In the genomic region with DNA sequence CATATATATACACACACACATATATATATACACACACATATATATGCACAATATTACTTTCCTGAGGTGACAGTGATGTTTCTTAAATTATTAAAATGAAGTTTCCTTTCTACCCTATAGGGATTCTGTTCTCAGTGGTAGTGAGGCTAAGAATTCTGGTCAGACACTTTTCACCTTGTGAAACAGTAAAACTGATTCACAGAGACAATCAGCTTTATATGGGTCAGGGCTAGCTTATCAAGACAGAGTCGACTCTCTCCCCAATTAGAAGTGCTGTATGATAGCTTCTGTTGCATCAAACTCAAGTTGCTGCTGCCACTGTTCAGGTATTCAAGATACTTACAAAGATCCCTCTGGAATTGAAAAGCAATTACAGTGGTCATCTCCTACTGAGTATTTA, we compare ENCODE assay signal across 27 cellular contexts.
"Had no signal": no experiment of that assay in that cellular context is flagged by ENCODE, and none has a peak within 500 bp of the region (broad histone marks: within the 10 kb centered on the region; RNA-seq: fewer than 3 reads in every experiment).

No MANE protein-coding gene starts in this region.

- H3K27ac Mint-ChIP-seq: endodermal cell; memory B cell; mesothelial cell of epicardium; stimulated activated memory B cell treated with anti-CD40 and anti-IgM and Interleukin-4, amounts not matched to agents 10 μg/mL and 1 μg/mL and 100 μg/mL, for 72 hours; type B pancreatic cell had no signal

- DNase-seq: dorsolateral prefrontal cortex; effector CD4-positive, alpha-beta T cell; endodermal cell; gastrocnemius medialis; head of caudate nucleus; kidney; mucosa of descending colon; naive B cell; nephron progenitor cell; nucleus accumbens; right cardiac atrium; sigmoid colon; stimulated activated CD4-positive, alpha-beta T cell treated with anti-CD3 and anti-CD28 coated beads, Interleukin-2, amount 100 ng/mL, for 24 hours; stimulated activated CD4-positive, alpha-beta T cell treated with anti-CD3 and anti-CD28 coated beads, Interleukin-4, amount 100 ng/mL, for 24 hours; stimulated activated naive CD8-positive, alpha-beta T cell treated with anti-CD3 and anti-CD28 coated beads, Interleukin-15, Interleukin-2, amounts not matched to agents 100 U/mL and 50 U/mL, for 24 hours; substantia nigra; testis; tibial artery had no signal

- H3K4me1 ChIP-seq: prostate gland had no signal

- H3K4me3 ChIP-seq: dorsolateral prefrontal cortex, gastrocnemius medialis, lung, mucosa of descending colon, prostate gland, sigmoid colon, testis, tibial artery had no signal

- H3K9me3 ChIP-seq: gastrocnemius medialis, mucosa of descending colon, prostate gland, sigmoid colon, testis, tibial artery had no signal

- H3K27me3 Mint-ChIP-seq: memory B cell; naive B cell; stimulated activated memory B cell treated with anti-CD40 and anti-IgM and Interleukin-4, amounts not matched to agents 10 μg/mL and 1 μg/mL and 100 μg/mL, for 72 hours; type B pancreatic cell had no signal

- H3K4me3 Mint-ChIP-seq: endodermal cell; memory B cell; mesothelial cell of epicardium; naive B cell; nephron progenitor cell; stimulated activated memory B cell treated with anti-CD40 and anti-IgM and Interleukin-4, amounts not matched to agents 10 μg/mL and 1 μg/mL and 100 μg/mL, for 72 hours; type B pancreatic cell had no signal

- ATAC-seq: esophagus mucosa; gastrocnemius medialis; left lobe of liver; mucosa of descending colon; right cardiac atrium; stimulated activated memory B cell treated with anti-CD40 and anti-IgM and Interleukin-4, amounts not matched to agents 10 μg/mL and 1 μg/mL and 100 μg/mL, for 72 hours; stimulated activated naive CD8-positive, alpha-beta T cell treated with anti-CD3 and anti-CD28 coated beads, Interleukin-15, Interleukin-2, amounts not matched to agents 100 U/mL and 50 U/mL, for 24 hours had no signal

- H3K9me3 Mint-ChIP-seq: endodermal cell; stimulated activated memory B cell treated with anti-CD40 and anti-IgM and Interleukin-4, amounts not matched to agents 10 μg/mL and 1 μg/mL and 100 μg/mL, for 72 hours; type B pancreatic cell had no signal

- H3K27me3 ChIP-seq: dorsolateral prefrontal cortex, gastrocnemius medialis, sigmoid colon, testis, tibial artery had no signal

- H3K27ac ChIP-seq: epithelial cell of prostate, gastrocnemius medialis, prostate gland, sigmoid colon, testis, tibial artery had no signal

- H3K36me3 ChIP-seq: gastrocnemius medialis, prostate gland, sigmoid colon, tibial artery had no signal
